25 cellular contexts compared by ENCODE assay signal in genomic region chr2:72334806-72335205, GRCh38.
A peak's percentile ranks its signal among the peaks of the same experiment; 100 is the strongest.
DNase-seq lines count a peak whose midpoint lies in the region; TF ChIP-seq lines count a peak whose summit lies in the region.
"Had no signal": no experiment of that assay in that cellular context is flagged by ENCODE, and none has a peak within 500 bp of the region (broad histone marks: within the 10 kb centered on the region; RNA-seq: fewer than 3 reads in every experiment).

No MANE protein-coding gene starts in this region.

- no peaks in the 10 kb centered on the region for H4K20me1 ChIP-seq in neural progenitor cell (ENCODE audit: low read depth)

- H2AFZ ChIP-seq in neural progenitor cell (replicated peaks): no peak overlapping the region

- H3K27me3 ChIP-seq in ectodermal cell (ENCODE audit: control insufficient read depth, insufficient read depth, low read length, poor library complexity, severe bottlenecking): no peaks in the 10 kb centered on the region
- no peaks in the 10 kb centered on the region for H3K27me3 ChIP-seq in neural progenitor cell
- H3K27me3 ChIP-seq: MG63 had no signal

- DNase-seq in midbrain (lab: John Stamatoyannopoulos, UW): peak; percentile 20
- DNase-seq in posterior cingulate gyrus: peak in 7 of 10 donors; percentile 8 to 82 (median 18)
- peak in 26 of 49 donors; percentile 1 to 50 (median 11) for DNase-seq in substantia nigra (lab: John Stamatoyannopoulos, UW)
- DNase-seq in SK-N-DZ (ENCODE audit: low spot score): no peak
- no peak for DNase-seq in neural progenitor cell (ENCODE audit: low spot score)
- no peak for DNase-seq in NCI-H82 (lab: John Stamatoyannopoulos, UW)
- DNase-seq: AML-193; Caco-2; CD4-positive, alpha-beta memory T cell; GDM1; HCEC 1CT; IMR-90; KG1; MG63; NCI-H1105 treated with DMSO at 0.1 percent for 48 hours; NCI-H146; NCI-H1930; NCI-H2107; NCI-H524; NCI-H748 treated with DMSO at 0.1 percent for 48 hours; NK-92 treated with Interleukin-12 subunit alpha and Interleukin-12 subunit beta, amount 100 ng/mL, for 24 hours; PC-3 had no signal

- intact Hi-C loops in posterior cingulate gyrus (cut with DNase I): no loop called here

- no peaks in the 10 kb centered on the region for H3K9me3 Mint-ChIP-seq in neural progenitor cell
- H3K9me3 Mint-ChIP-seq: CD4-positive, alpha-beta memory T cell had no signal

- TF ChIP-seq CTCF in neural progenitor cell (IDR thresholded peaks at IDR 0.05): no peak

- no peaks in the 10 kb centered on the region for H3K27me3 Mint-ChIP-seq in neural progenitor cell (ENCODE audit: insufficient read depth, low read depth)
- H3K27me3 Mint-ChIP-seq: CD4-positive, alpha-beta memory T cell had no signal

- peaks cover 2% of the 10 kb centered on the region for H3K36me3 Mint-ChIP-seq in neural progenitor cell

- no peak overlapping the region for H3K4me3 ChIP-seq in ectodermal cell (ENCODE audit: insufficient read depth, low read depth, low read length)
- no peak overlapping the region for H3K4me3 ChIP-seq in neural progenitor cell
- H3K4me3 ChIP-seq: A549, GM12878, MG63 had no signal

- no peaks in the 10 kb centered on the region for H3K9me3 ChIP-seq in ectodermal cell (ENCODE audit: control insufficient read depth, low read length)
- H3K9me3 ChIP-seq in neural progenitor cell (ENCODE audit: low read depth): no peaks in the 10 kb centered on the region
- H3K9me3 ChIP-seq: Caco-2, MG63 had no signal

- no peak overlapping the region for H3K27ac Mint-ChIP-seq in neural progenitor cell
- H3K27ac Mint-ChIP-seq: CD4-positive, alpha-beta memory T cell had no signal

- H3K9ac ChIP-seq in neural progenitor cell: no peak overlapping the region

- no peak overlapping the region for H3K4me2 ChIP-seq in neural progenitor cell
- H3K4me2 ChIP-seq: A549 had no signal

- no peaks in the 10 kb centered on the region for H3K79me2 ChIP-seq in neural progenitor cell (ENCODE audit: low read depth)

- H3F3A ChIP-seq in neural progenitor cell (ENCODE audit: low read depth): no peaks in the 10 kb centered on the region

- no peaks in the 10 kb centered on the region for H3K4me1 Mint-ChIP-seq in neural progenitor cell
- H3K4me1 Mint-ChIP-seq: CD4-positive, alpha-beta memory T cell had no signal

- WGBS in ectodermal cell, 2 experiments: 67 to 76% methylated on average over 9 of the region's 9 CpGs

- no peak overlapping the region for H3K4me3 Mint-ChIP-seq in neural progenitor cell
- H3K4me3 Mint-ChIP-seq: CD4-positive, alpha-beta memory T cell had no signal

- H3K27ac ChIP-seq in ectodermal cell (ENCODE audit: insufficient read depth, low read depth, low read length, poor library complexity, severe bottlenecking) (peak overlapping the region; percentile 28), substantia nigra (ENCODE audit: low read depth, low read length, poor library complexity, severe bottlenecking) (no peak overlapping the region), neural progenitor cell (no peak overlapping the region)
- H3K27ac ChIP-seq: A549 had no signal

- H3K4me1 ChIP-seq in ectodermal cell (ENCODE audit: control insufficient read depth, insufficient read depth, low read length): no peaks in the 10 kb centered on the region
- no peaks in the 10 kb centered on the region for H3K4me1 ChIP-seq in neural progenitor cell
- H3K4me1 ChIP-seq: A549, Caco-2 had no signal

- H3K36me3 ChIP-seq in ectodermal cell (ENCODE audit: control insufficient read depth, insufficient read depth, low read length): no peaks in the 10 kb centered on the region
- H3K36me3 ChIP-seq in neural progenitor cell: no peaks in the 10 kb centered on the region
- H3K36me3 ChIP-seq: MG63 had no signal

Comparison
In these comparisons a context has a peak if more than half of its experiments do, and no peak if none do; other contexts are left out.
1. DNase-seq: peak in midbrain (single experiment), posterior cingulate gyrus (7 of 10) and substantia nigra (26 of 49); none in SK-N-DZ (single experiment), neural progenitor cell (single experiment) and NCI-H82 (single experiment).